Comparison of ENCODE assay signal across 24 cellular contexts in the genomic region with DNA sequence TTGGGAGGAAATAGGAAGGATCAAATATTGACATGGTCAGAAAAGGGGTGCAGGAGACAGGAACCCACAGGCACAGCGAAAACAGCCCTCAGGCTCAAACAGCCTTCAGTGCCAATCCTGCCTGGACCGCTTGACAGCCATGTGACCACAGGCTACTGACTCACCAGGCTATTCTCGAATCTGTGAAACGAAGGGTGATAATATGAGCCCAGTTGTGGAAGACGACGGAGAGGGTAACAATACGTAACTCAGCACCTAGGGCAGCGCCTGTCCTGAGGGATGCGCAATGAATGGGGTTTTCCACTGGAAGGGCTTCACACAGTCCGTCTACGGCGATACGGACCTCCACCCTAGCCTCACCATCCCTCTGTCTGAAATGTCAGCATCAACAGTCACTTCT.
DNase-seq lines count a peak whose midpoint lies in the region; ATAC-seq lines count a peak whose summit lies in the region.
"Had no signal": no experiment of that assay in that cellular context is flagged by ENCODE, and none has a peak within 500 bp of the region (broad histone marks: within the 10 kb centered on the region; RNA-seq: fewer than 3 reads in every experiment).

No MANE protein-coding gene starts in this region.

- peaks cover 13% of the 10 kb centered on the region for H3K4me1 ChIP-seq in right cardiac atrium (ENCODE audit: control insufficient read depth, insufficient read depth, low read length)

- H3K9me3 ChIP-seq in right cardiac atrium (ENCODE audit: control insufficient read depth, low read length) = no peaks in the 10 kb centered on the region
- H3K9me3 ChIP-seq: adrenal gland, esophagus muscularis mucosa, thoracic aorta had no signal

- H3K27ac ChIP-seq in angular gyrus (ENCODE audit: low read depth, low read length) = peak overlapping the region; percentile 87
- no peak overlapping the region for H3K27ac ChIP-seq in right cardiac atrium (ENCODE audit: low read length)
- H3K27ac ChIP-seq: adrenal gland, cardiac muscle cell, KMS-11, thoracic aorta had no signal

- intact Hi-C loops in right cardiac atrium (cut with DNase I) (no loop called here), posterior vena cava (cut with DNase I) (no loop called here)

- ATAC-seq in right cardiac atrium (peak; percentile 36 to 62), GM18517 (IDR thresholded peaks at IDR 0.05; ENCODE audit: unreplicated experiment) (no peak)
- ATAC-seq: naive thymus-derived CD4-positive, alpha-beta T cell had no signal

- DNase-seq in H4 (ENCODE audit: low spot score) (peak; percentile 7), right cardiac atrium (peak in 2 of 3 donors; percentile 29 to 43), posterior vena cava (ENCODE audit: low spot score) (peak; percentile 79), D341Med (ENCODE audit: low spot score) (no peak), 8988T (no peak)
- no peak for DNase-seq in activated effector memory CD4-positive, alpha-beta T cell treated with anti-CD3 and anti-CD28 coated beads, Interleukin-2, amount 50 U/mL, for 16 hours
- DNase-seq: activated CD4-positive, alpha-beta T cell treated with anti-CD3 and anti-CD28 coated beads, Interleukin-2, amount 10 ng/mL, durations not matched to agents 7 days and 5 days; activated CD8-positive, alpha-beta memory T cell treated with anti-CD3 and anti-CD28 coated beads, Interleukin-2, amount 50 U/mL, for 48 hours; activated effector memory CD4-positive, alpha-beta T cell treated with Interleukin-2 at 50 U/mL for 16 hours; adrenal gland; DND-41; effector memory CD4-positive, alpha-beta T cell; glutamatergic neuron; HFFc6; naive thymus-derived CD4-positive, alpha-beta T cell; NCI-H1105 treated with DMSO at 0.1 percent for 48 hours; NCI-H510A treated with DMSO at 0.1 percent for 48 hours; stimulated activated CD4-positive, alpha-beta T cell treated with anti-CD3 and anti-CD28 coated beads, Interleukin-12 subunit alpha, Interleukin-12 subunit beta, amount 100 ng/mL, for 4 hours had no signal

- 70% methylated on average over 13 of the region's 13 CpGs for WGBS in right cardiac atrium

- no peak overlapping the region for H3K4me3 ChIP-seq in right cardiac atrium (ENCODE audit: low read length)
- H3K4me3 ChIP-seq: adrenal gland, cardiac muscle cell, esophagus muscularis mucosa, thoracic aorta had no signal

- no peaks in the 10 kb centered on the region for H3K27me3 ChIP-seq in right cardiac atrium (ENCODE audit: control insufficient read depth, insufficient read depth)
- H3K27me3 ChIP-seq: adrenal gland, cardiac muscle cell, esophagus muscularis mucosa had no signal

Comparison
In these comparisons a context has a peak if more than half of its experiments do, and no peak if none do; other contexts are left out.
1. DNase-seq: peak in H4 (single experiment), right cardiac atrium (2 of 3) and posterior vena cava (single experiment); none in D341Med (single experiment), 8988T (single experiment) and activated effector memory CD4-positive, alpha-beta T cell treated with anti-CD3 and anti-CD28 coated beads, Interleukin-2, amount 50 U/mL, for 16 hours (single experiment).